ENCODE assay signal across 20 cellular contexts in the genomic region with DNA sequence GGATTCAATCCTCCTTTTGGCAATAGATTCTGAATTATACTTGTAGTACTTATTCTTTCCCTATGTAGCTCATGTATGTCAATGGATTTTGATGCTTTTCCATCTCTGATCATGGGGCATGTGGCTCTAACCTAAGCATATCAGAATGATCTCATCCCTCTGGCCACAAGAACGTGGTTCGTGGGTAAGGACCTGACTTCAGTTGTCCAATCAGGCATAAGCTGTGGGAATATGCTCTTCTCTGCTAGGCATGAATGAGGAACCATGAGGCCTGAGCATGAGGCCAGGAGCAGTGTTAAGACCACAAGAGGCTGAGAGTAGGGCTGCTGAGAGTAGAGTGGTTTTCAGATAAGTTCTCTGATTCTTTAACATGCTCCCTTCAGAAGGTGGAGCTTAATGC.
"Had no signal": no experiment of that assay in that cellular context is flagged by ENCODE, and none has a peak within 500 bp of the region (broad histone marks: within the 10 kb centered on the region; RNA-seq: fewer than 3 reads in every experiment).

No MANE protein-coding gene starts in this region.

- H3K27ac Mint-ChIP-seq: activated CD4-positive, alpha-beta memory T cell treated with anti-CD3 and anti-CD28 coated beads for 36 hours; activated naive CD4-positive, alpha-beta T cell treated with anti-CD3 and anti-CD28 coated beads for 36 hours; activated T-cell treated with anti-CD3 and anti-CD28 coated beads, Interleukin-2, amount 50 U/mL, for 72 hours; immature natural killer cell; nephron had no signal

- H3K9me3 Mint-ChIP-seq: central memory CD8-positive, alpha-beta T cell had no signal

- H3K4me3 ChIP-seq: left ventricle myocardium inferior, pancreas, psoas muscle, right atrium auricular region, upper lobe of right lung had no signal

- H3K27ac ChIP-seq: foreskin keratinocyte, left ventricle myocardium inferior, neutrophil, pancreas, psoas muscle, right atrium auricular region, upper lobe of right lung had no signal

- H3K36me3 Mint-ChIP-seq: activated CD4-positive, alpha-beta memory T cell treated with anti-CD3 and anti-CD28 coated beads for 36 hours; immature natural killer cell had no signal

- H3K27me3 ChIP-seq: foreskin keratinocyte, neutrophil, pancreas, right atrium auricular region, upper lobe of right lung had no signal

- ATAC-seq: activated T-cell treated with anti-CD3 and anti-CD28 coated beads, Interleukin-2, amount 50 U/mL, for 72 hours; foreskin keratinocyte; pancreas; psoas muscle; stimulated activated naive CD8-positive, alpha-beta T cell treated with anti-CD3 and anti-CD28 coated beads, Interleukin-15, Interleukin-2, amounts not matched to agents 100 U/mL and 50 U/mL, for 24 hours; upper lobe of right lung had no signal

- H3K36me3 ChIP-seq: left ventricle myocardium inferior, neutrophil, pancreas, right atrium auricular region, upper lobe of right lung had no signal

- DNase-seq: activated CD4-positive, alpha-beta memory T cell treated with anti-CD3 and anti-CD28 coated beads for 36 hours; activated CD4-positive, alpha-beta T cell treated with anti-CD3 and anti-CD28 coated beads for 48 hours; activated effector memory CD4-positive, alpha-beta T cell treated with Interleukin-2 at 50 U/mL for 16 hours; activated naive CD4-positive, alpha-beta T cell treated with anti-CD3 and anti-CD28 coated beads for 36 hours; activated T-cell treated with anti-CD3 and anti-CD28 coated beads, Interleukin-2, amount 50 U/mL, for 72 hours; amygdala; effector memory CD4-positive, alpha-beta T cell; foreskin keratinocyte; immature natural killer cell; left ventricle myocardium inferior; midbrain; pancreas; psoas muscle; stimulated activated CD4-positive, alpha-beta T cell treated with anti-CD3 and anti-CD28 coated beads, Interleukin-4, amount 100 ng/mL, for 4 hours; stimulated activated naive CD8-positive, alpha-beta T cell treated with anti-CD3 and anti-CD28 coated beads, Interleukin-15, Interleukin-2, amounts not matched to agents 100 U/mL and 50 U/mL, for 24 hours; upper lobe of right lung had no signal

- H3K9me3 ChIP-seq: neutrophil, pancreas, upper lobe of right lung had no signal

- H3K4me1 ChIP-seq: foreskin keratinocyte, left ventricle myocardium inferior, pancreas, psoas muscle, right atrium auricular region, upper lobe of right lung had no signal
